Comparison of ENCODE assay signal across 8 cellular contexts in the genomic region with DNA sequence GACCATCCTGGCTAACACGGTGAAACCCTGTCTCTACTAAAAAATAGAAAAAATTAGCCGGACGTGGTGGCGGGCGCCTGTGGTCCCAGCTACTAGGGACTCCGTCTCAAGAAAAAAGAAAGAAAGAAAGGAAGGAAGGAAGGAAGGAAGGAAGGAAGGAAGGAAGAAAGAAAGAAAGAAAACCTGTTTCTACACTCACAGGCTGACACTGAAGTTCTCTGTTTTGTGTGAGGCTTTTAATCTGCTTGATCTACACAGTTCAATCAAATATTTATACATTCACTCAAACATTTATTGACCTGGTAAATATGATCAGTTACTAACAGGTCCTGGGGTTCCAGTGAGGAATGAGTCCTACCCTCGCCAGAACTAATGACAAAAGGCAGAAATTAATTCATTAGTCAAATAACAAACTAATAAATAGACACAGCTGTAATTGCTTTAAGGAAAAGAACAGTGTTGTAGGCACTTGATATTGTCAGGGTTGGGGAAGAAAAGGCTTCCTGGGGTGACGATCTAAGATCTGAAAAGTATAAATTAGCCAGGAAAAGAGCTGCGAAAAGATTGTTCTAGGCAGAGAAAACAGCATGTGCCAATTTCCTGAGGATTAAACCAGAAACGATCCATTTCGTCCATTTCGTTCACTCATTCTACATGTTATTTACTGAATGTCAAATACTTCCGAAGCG. TPM values are rescaled to one million over a fixed set of nuclear protein-coding genes. Genes with fewer than 3 reads are reported as not detected.
DNase-seq lines count a peak whose midpoint lies in the region; ATAC-seq lines count a peak whose summit lies in the region.

No MANE protein-coding gene starts in this region.

- no peak for ATAC-seq in GM21619 (IDR thresholded peaks at IDR 0.05; ENCODE audit: unreplicated experiment)

- no peaks in the 10 kb centered on the region for H3K9me3 Mint-ChIP-seq in activated T-cell treated with anti-CD3 and anti-CD28 coated beads, Interleukin-2, amount 50 U/mL, for 24 hours

- H3K4me3 Mint-ChIP-seq in activated T-cell treated with anti-CD3 and anti-CD28 coated beads, Interleukin-2, amount 50 U/mL, for 24 hours, result peak overlapping the region; percentile 94

- H3K9ac ChIP-seq in adipocyte (ENCODE audit: low read length), result peak overlapping the region; percentile 85

- DNase-seq in activated T-cell treated with anti-CD3 and anti-CD28 coated beads, Interleukin-2, amount 50 U/mL, for 24 hours, result no peak
- DNase-seq in activated T-cell treated with anti-CD3 and anti-CD28 coated beads for 4 hours, result no peak
- DNase-seq in adipocyte (ENCODE audit: low read depth), result no peak
- DNase-seq in AG08396 (ENCODE audit: low spot score), result no peak
- DNase-seq in activated gamma-delta T cell treated with Interleukin-2 at 50 U/mL for 16 hours, result no peak

- H3K36me3 ChIP-seq in adipocyte (ENCODE audit: control insufficient read depth, insufficient read depth, low read length, severe bottlenecking) (peaks cover 3% of the 10 kb centered on the region), thymus (ENCODE audit: control insufficient read depth, insufficient read depth) (peaks cover 3% of the 10 kb centered on the region)

- peaks cover 58% of the 10 kb centered on the region for H3K4me1 Mint-ChIP-seq in activated T-cell treated with anti-CD3 and anti-CD28 coated beads, Interleukin-2, amount 50 U/mL, for 24 hours (ENCODE audit: low read depth)

- H3K9me3 ChIP-seq in adipocyte (ENCODE audit: control insufficient read depth, low read length) (no peaks in the 10 kb centered on the region), thymus (ENCODE audit: control insufficient read depth) (no peaks in the 10 kb centered on the region)

- H3K4me3 ChIP-seq in adipocyte (ENCODE audit: low read length) (peak overlapping the region; percentile 82), thymus (ENCODE audit: low read length) (peak overlapping the region; percentile 60)

- peak overlapping the region; percentile 80 for H3K27ac ChIP-seq in layer of hippocampus (ENCODE audit: low read depth, low read length)
- H3K27ac ChIP-seq in thymus (ENCODE audit: low read depth), result peak overlapping the region; percentile 86

- H3K4me1 ChIP-seq in adipocyte (ENCODE audit: control insufficient read depth, insufficient read depth, low read length) (peaks cover 42% of the 10 kb centered on the region), thymus (ENCODE audit: control insufficient read depth, insufficient read depth, low read length) (peaks cover 28% of the 10 kb centered on the region)

- no peaks in the 10 kb centered on the region for H3K27me3 Mint-ChIP-seq in activated T-cell treated with anti-CD3 and anti-CD28 coated beads, Interleukin-2, amount 50 U/mL, for 24 hours

- peak overlapping the region; percentile 93 for H3K27ac Mint-ChIP-seq in activated T-cell treated with anti-CD3 and anti-CD28 coated beads, Interleukin-2, amount 50 U/mL, for 24 hours

- H3K36me3 Mint-ChIP-seq in activated T-cell treated with anti-CD3 and anti-CD28 coated beads, Interleukin-2, amount 50 U/mL, for 24 hours (ENCODE audit: low read depth), result peaks cover 62% of the 10 kb centered on the region

- H3K27me3 ChIP-seq in adipocyte (replicated peaks; ENCODE audit: control insufficient read depth, insufficient read depth, low read length), result no peaks in the 10 kb centered on the region
- no peaks in the 10 kb centered on the region for H3K27me3 ChIP-seq in layer of hippocampus (ENCODE audit: control insufficient read depth, insufficient read depth, low read length)
- no peaks in the 10 kb centered on the region for H3K27me3 ChIP-seq in thymus (ENCODE audit: control insufficient read depth, insufficient read depth)

- WGBS in thymus, result 11% methylated on average over 14 of the region's 14 CpGs

RNA-seq across cellular contexts. Expression of a gene that starts 0.8 kb away (rescaled TPM):
- 3.5 TPM for polyA plus RNA-seq in thymus

RNA-seq across cellular contexts. Expression of a gene that starts 1.3 kb away (rescaled TPM):
- 40.6 TPM for polyA plus RNA-seq in thymus

RNA-seq across cellular contexts. Expression of a gene that starts 56.0 kb away (rescaled TPM):
- 126 TPM for polyA plus RNA-seq in thymus

RNA-seq across cellular contexts. Expression of a gene that starts 58.3 kb away (rescaled TPM):
- 16.9 TPM for polyA plus RNA-seq in thymus
